In the genomic region with DNA sequence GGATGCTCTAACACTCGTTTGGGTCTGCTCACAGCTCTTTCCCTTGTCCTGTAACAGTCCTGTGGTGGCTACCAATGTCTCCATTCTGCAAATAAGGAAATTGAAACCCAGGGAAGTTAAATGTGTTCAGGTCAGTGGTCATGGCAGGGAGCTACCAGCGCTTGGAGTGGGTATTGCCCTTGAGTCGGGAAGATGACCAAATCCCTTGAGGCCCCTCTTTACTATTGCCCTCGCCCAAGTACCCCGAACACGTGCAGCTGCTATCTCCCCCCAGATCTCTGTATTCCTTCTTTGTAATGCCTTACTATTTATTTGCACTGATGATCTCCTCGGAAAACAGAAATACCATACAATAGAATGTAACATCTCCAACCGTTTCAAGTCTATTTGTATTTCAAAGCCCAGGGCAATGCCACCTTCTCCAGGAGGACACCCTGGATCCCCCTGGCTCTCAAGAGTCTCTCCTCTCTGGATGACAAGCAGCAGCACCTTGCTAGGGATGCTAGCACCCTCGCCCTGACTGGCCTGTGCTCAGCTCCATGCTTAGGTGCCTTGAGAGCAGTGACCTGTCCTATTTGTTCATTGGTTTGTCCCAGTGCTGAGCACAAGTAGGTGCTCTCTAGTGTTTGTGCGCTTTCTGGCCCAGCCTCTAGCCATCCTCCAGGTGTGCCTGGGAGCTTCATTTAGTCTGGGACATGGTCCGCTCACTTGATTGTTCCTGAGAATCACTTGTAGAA, we compare ENCODE assay signal across 18 cellular contexts. TPM values are rescaled to one million over a fixed set of nuclear protein-coding genes. Genes with fewer than 3 reads are reported as not detected.
"Had no signal": no experiment of that assay in that cellular context is flagged by ENCODE, and none has a peak within 500 bp of the region (broad histone marks: within the 10 kb centered on the region; RNA-seq: fewer than 3 reads in every experiment).

No MANE protein-coding gene starts in this region.

- H3K9me3 ChIP-seq: gastroesophageal sphincter, right lobe of liver, stomach, thoracic aorta had no signal

- H3K27ac Mint-ChIP-seq: activated B cell treated with CpG ODN at 0.5 μM for 24 hours; activated CD4-positive, alpha-beta T cell treated with anti-CD3 and anti-CD28 coated beads, Interleukin-2, amount 10 ng/mL, durations not matched to agents 24 days and 14 days; effector memory CD8-positive, alpha-beta T cell; progenitor cell of endocrine pancreas; T-helper 2 cell treated with Interferon-gamma antibody and Interleukin-4, amounts not matched to agents 5 μg/mL and 100 μg/mL, for 36 hours had no signal

- H3K9me3 Mint-ChIP-seq: activated B cell treated with CpG ODN at 0.5 μM for 24 hours; activated CD4-positive, alpha-beta T cell treated with anti-CD3 and anti-CD28 coated beads, Interleukin-2, amount 10 ng/mL, durations not matched to agents 24 days and 14 days; effector memory CD8-positive, alpha-beta T cell; T-helper 2 cell treated with Interferon-gamma antibody and Interleukin-4, amounts not matched to agents 5 μg/mL and 100 μg/mL, for 36 hours had no signal

- H3K36me3 ChIP-seq: breast epithelium, right lobe of liver, stomach, thoracic aorta had no signal

- DNase-seq: activated B cell treated with CpG ODN at 0.5 μM for 24 hours; activated CD4-positive, alpha-beta T cell treated with anti-CD3 and anti-CD28 coated beads, Interleukin-2, amount 10 ng/mL, durations not matched to agents 24 days and 14 days; anterior cingulate cortex; dermis blood vessel endothelial cell; effector memory CD8-positive, alpha-beta T cell; erythroblast; hippocampal formation; midbrain; occipital lobe; stimulated activated CD4-positive, alpha-beta T cell treated with anti-CD3 and anti-CD28 coated beads, Interleukin-1b, Interleukin-23, amount 100 ng/mL, for 48 hours; stomach; SW 1271 had no signal

- H3K4me1 ChIP-seq: breast epithelium, right lobe of liver had no signal

- H3K27me3 ChIP-seq: right lobe of liver had no signal

- H3K4me3 Mint-ChIP-seq: activated B cell treated with CpG ODN at 0.5 μM for 24 hours; activated CD4-positive, alpha-beta T cell treated with anti-CD3 and anti-CD28 coated beads, Interleukin-2, amount 10 ng/mL, durations not matched to agents 24 days and 14 days; T-helper 2 cell treated with Interferon-gamma antibody and Interleukin-4, amounts not matched to agents 5 μg/mL and 100 μg/mL, for 36 hours had no signal

- ATAC-seq: effector memory CD8-positive, alpha-beta T cell; gastroesophageal sphincter had no signal

- H3K27ac ChIP-seq: breast epithelium, right lobe of liver, stomach, thoracic aorta had no signal

- H3K4me3 ChIP-seq: gastroesophageal sphincter, stomach, thoracic aorta had no signal

RNA-seq across cellular contexts. Expression of a gene that starts 15.1 kb away (rescaled TPM):
- total RNA-seq: activated CD4-positive, alpha-beta T cell treated with anti-CD3 and anti-CD28 coated beads, Interleukin-2, amount 10 ng/mL, durations not matched to agents 24 days and 14 days had no signal
